In genomic region chr1:25146382-25146855, GRCh38 we compare ENCODE assay signal across 27 cellular contexts.
DNase-seq lines count a peak whose midpoint lies in the region; ATAC-seq, FAIRE-seq and TF ChIP-seq lines count a peak whose summit lies in the region.
"Had no signal": no experiment of that assay in that cellular context is flagged by ENCODE, and none has a peak within 500 bp of the region (broad histone marks: within the 10 kb centered on the region; RNA-seq: fewer than 3 reads in every experiment).

No MANE protein-coding gene starts in this region.

- no peaks in the 10 kb centered on the region for H3K36me3 Mint-ChIP-seq in GM23338 (ENCODE audit: low read depth)
- H3K36me3 Mint-ChIP-seq: activated naive CD8-positive, alpha-beta T cell treated with anti-CD3 and anti-CD28 coated beads, Interleukin-2, amount 10 ng/mL, durations not matched to agents 7 days and 5 days; naive thymus-derived CD8-positive, alpha-beta T cell; T-cell had no signal

- H3K4me3 ChIP-seq in GM23338 (no peak overlapping the region), GM12878 (no peak overlapping the region), osteoblast (ENCODE audit: insufficient read depth, low read length) (no peak overlapping the region)
- H3K4me3 ChIP-seq: SJCRH30, smooth muscle cell had no signal

- H3K36me3 ChIP-seq in GM23338 (ENCODE audit: insufficient read depth) = no peaks in the 10 kb centered on the region
- H3K36me3 ChIP-seq in GM12878 (ENCODE audit: control insufficient read depth in 2 of 2, insufficient read depth in 2 of 2, low read length in 1 of 2) = no peaks in the 10 kb centered on the region
- no peaks in the 10 kb centered on the region for H3K36me3 ChIP-seq in osteoblast (ENCODE audit: insufficient read depth, low read length)
- H3K36me3 ChIP-seq: SJCRH30 had no signal

- H4K20me1 ChIP-seq in GM23338 (replicated peaks; ENCODE audit: insufficient read depth) (no peaks in the 10 kb centered on the region), GM12878 (ENCODE audit: control insufficient read depth, insufficient read depth) (no peaks in the 10 kb centered on the region), osteoblast (ENCODE audit: insufficient read depth, low read length) (no peaks in the 10 kb centered on the region)

- TF ChIP-seq RAD21 in GM12878 (IDR thresholded peaks at IDR 0.05; ENCODE audit: insufficient read depth, low read depth, low read length) = no peak

- peaks cover 2% of the 10 kb centered on the region for H3K27me3 Mint-ChIP-seq in GM23338 (ENCODE audit: insufficient read depth, low read depth, poor library complexity)

- H3F3A ChIP-seq in GM23338 (replicated peaks; ENCODE audit: low read depth) = 0 out of 2 replicates have a peak, but pooled peaks cover 2% of the 10 kb centered on the region

- BruUV-seq in GM12878 (replicated peaks; lab: Mats Ljungman, UMichigan) = no TSS peak

- no peak for TF ChIP-seq CTCF in GM23338 (conservative IDR thresholded peaks at IDR 0.05; ENCODE audit: low read depth in 2 of 2)
- TF ChIP-seq CTCF in GM12878 (IDR thresholded peaks at IDR 0.05 in 2 of 3, conservative IDR thresholded peaks at IDR 0.05 in 1 of 3; ENCODE audit: control insufficient read depth in 2 of 3, extremely low read depth in 1 of 3, insufficient read depth in 1 of 3, low read depth in 3 of 3, low read length in 3 of 3) = no peak
- no peak for TF ChIP-seq CTCF in osteoblast (IDR thresholded peaks at IDR 0.05; ENCODE audit: extremely low read depth, low read depth, low read length)

- no peak for FAIRE-seq in GM12878 (lab: Jason Lieb, UNC)
- FAIRE-seq: astrocyte, TTC549 had no signal

- 55% methylated on average over 11 of the region's 15 CpGs for WGBS in GM12878 (ENCODE audit: insufficient coverage, insufficient replicate concordance, low lambda C conversion rate, missing lambda C conversion rate)

- TF ChIP-seq EP300 in GM12878 (IDR thresholded peaks at IDR 0.05; ENCODE audit: borderline replicate concordance in 1 of 2, control insufficient read depth in 1 of 2, low read depth in 2 of 2, low read length in 2 of 2) = no peak

- intact Hi-C loops in GM12878 (cut with micrococcal nuclease; ENCODE audit: unreplicated experiment) = loop anchor here (5.0 kb wide), 1 partner anchor 114 kb away; no protein-coding TSS in a partner anchor

- H3K9me3 ChIP-seq in GM12878 (replicated peaks; ENCODE audit: control insufficient read depth, insufficient read depth, low read length) (peaks cover 1% of the 10 kb centered on the region; the same call in 2 of the 3 replicates), osteoblast (ENCODE audit: low read depth, low read length) (no peaks in the 10 kb centered on the region)
- H3K9me3 ChIP-seq: SJCRH30 had no signal

- H3K79me2 ChIP-seq in GM23338 (replicated peaks; ENCODE audit: insufficient read depth) (no peaks in the 10 kb centered on the region), GM12878 (ENCODE audit: control insufficient read depth, insufficient read depth, low read length) (no peaks in the 10 kb centered on the region), osteoblast (ENCODE audit: insufficient read depth, low read length) (no peaks in the 10 kb centered on the region)

- RAD21 ChIA-PET in GM12878 (lab: Charles Lee; ENCODE audit: unreplicated experiment) = interaction anchor here (0.9 to 1.2 kb wide), 2 partner anchors 18 to 220 kb away, joined by 3 to 5 read pairs; no protein-coding TSS in a partner anchor

- CTCF ChIA-PET in GM12878 (lab: Yijun Ruan, JAX) = interaction anchor here (2.3 to 5.5 kb wide), 2 partner anchors 7 to 298 kb away, joined by 10 to 37 read pairs; no protein-coding TSS in a partner anchor

- H3K4me3 Mint-ChIP-seq in GM23338 = no peak overlapping the region
- H3K4me3 Mint-ChIP-seq: activated naive CD8-positive, alpha-beta T cell treated with anti-CD3 and anti-CD28 coated beads, Interleukin-2, amount 10 ng/mL, durations not matched to agents 7 days and 5 days; activated T-cell treated with anti-CD3 and anti-CD28 coated beads, Interleukin-2, amount 50 U/mL, for 24 hours; HFFc6; naive thymus-derived CD8-positive, alpha-beta T cell; T-cell had no signal

- H2AFZ ChIP-seq in GM23338 = 0 out of 2 replicates have a peak overlapping the region, but pooled peaks have one; percentile 38
- H2AFZ ChIP-seq in GM12878 (ENCODE audit: control insufficient read depth, low read depth, low read length) = no peak overlapping the region
- peak overlapping the region; percentile 65 for H2AFZ ChIP-seq in osteoblast (ENCODE audit: low read length)

- POLR2A ChIA-PET in GM12878 (lab: Charles Lee) = no interaction called here

- no peak overlapping the region for H3K9ac ChIP-seq in GM12878 (ENCODE audit: control insufficient read depth, insufficient read depth, low read length)

- no peaks in the 10 kb centered on the region for H3K4me1 ChIP-seq in GM23338 (ENCODE audit: insufficient read depth)
- peaks cover 16% of the 10 kb centered on the region for H3K4me1 ChIP-seq in GM12878 (ENCODE audit: control insufficient read depth, insufficient read depth, low read length)
- no peaks in the 10 kb centered on the region for H3K4me1 ChIP-seq in osteoblast (ENCODE audit: insufficient read depth, low read length)
- H3K4me1 ChIP-seq: SJCRH30 had no signal

- peak; percentile 36 for DNase-seq in Ammon's horn (ENCODE audit: low spot score)
- DNase-seq in GM23338 (ENCODE audit: low spot score) = no peak
- DNase-seq in GM12878 (ENCODE audit: low read depth, low spot score) = no peak
- no peak for DNase-seq in osteoblast (ENCODE audit: insufficient read length, low spot score, missing footprints)
- no peak for DNase-seq in NCI-H1930 (lab: John Stamatoyannopoulos, UW)
- no peak for DNase-seq in T1000 (lab: John Stamatoyannopoulos, UW)
- no peak for DNase-seq in stimulated activated CD4-positive, alpha-beta T cell treated with anti-CD3 and anti-CD28 coated beads, Interleukin-1b, Interleukin-23, amount 100 ng/mL, for 48 hours
- DNase-seq: ACHN; activated gamma-delta T cell; activated naive CD8-positive, alpha-beta T cell treated with anti-CD3 and anti-CD28 coated beads, Interleukin-2, amount 10 ng/mL, durations not matched to agents 7 days and 5 days; activated T-cell treated with anti-CD3 and anti-CD28 coated beads, Interleukin-2, amount 50 U/mL, for 24 hours; cortex of kidney; HFFc6; midbrain; naive thymus-derived CD8-positive, alpha-beta T cell; NCI-H1105 treated with DMSO at 0.1 percent for 48 hours; NCI-H2029 treated with DMSO at 0.1 percent for 48 hours; retina; SJCRH30; stimulated activated CD4-positive, alpha-beta T cell treated with anti-CD3 and anti-CD28 coated beads, Interleukin-2, amount 100 ng/mL, for 24 hours; T-cell; trophoblast cell had no signal

- H3K4me1 Mint-ChIP-seq in GM23338 = peaks cover 3% of the 10 kb centered on the region; the same call in 1 of the 3 replicates

- ATAC-seq in GM23338 (no peak), GM12878 (peak; percentile 16; the same call in 2 of the 3 replicates), GM21723 (IDR thresholded peaks at IDR 0.05; ENCODE audit: unreplicated experiment) (no peak)
- ATAC-seq: naive thymus-derived CD8-positive, alpha-beta T cell; T-cell had no signal

- TF ChIP-seq POLR2A in GM12878 (IDR thresholded peaks at IDR 0.05; ENCODE audit: low read depth, low read length) = no peak

- in situ Hi-C loops in GM12878 (cut with MboI) = no loop called here

- H3K27ac ChIP-seq in GM23338 (ENCODE audit: low read depth) = no peak overlapping the region
- no peak overlapping the region for H3K27ac ChIP-seq in GM12878 (ENCODE audit: control insufficient read depth, insufficient read depth)
- H3K27ac ChIP-seq in osteoblast (ENCODE audit: low read depth, low read length) = no peak overlapping the region
- H3K27ac ChIP-seq: C4-2B, SJCRH30 had no signal

- no peaks in the 10 kb centered on the region; the same call in 2 of the 3 replicates for H3K9me3 Mint-ChIP-seq in GM23338
- H3K9me3 Mint-ChIP-seq: activated naive CD8-positive, alpha-beta T cell treated with anti-CD3 and anti-CD28 coated beads, Interleukin-2, amount 10 ng/mL, durations not matched to agents 7 days and 5 days; activated T-cell treated with anti-CD3 and anti-CD28 coated beads, Interleukin-2, amount 50 U/mL, for 24 hours; HFFc6; naive thymus-derived CD8-positive, alpha-beta T cell; T-cell had no signal

- H3K9me2 ChIP-seq in GM23338 (ENCODE audit: insufficient read depth) = no peaks in the 10 kb centered on the region

- H3K27ac Mint-ChIP-seq in GM23338 = no peak overlapping the region
- H3K27ac Mint-ChIP-seq: activated naive CD8-positive, alpha-beta T cell treated with anti-CD3 and anti-CD28 coated beads, Interleukin-2, amount 10 ng/mL, durations not matched to agents 7 days and 5 days; activated T-cell treated with anti-CD3 and anti-CD28 coated beads, Interleukin-2, amount 50 U/mL, for 24 hours; HFFc6; naive thymus-derived CD8-positive, alpha-beta T cell; T-cell had no signal

- no peak overlapping the region for H3K4me2 ChIP-seq in GM23338
- peak overlapping the region; percentile 56; the same call in 1 of the 2 replicates for H3K4me2 ChIP-seq in GM12878 (ENCODE audit: control insufficient read depth, insufficient read depth)
- peak overlapping the region; percentile 28 for H3K4me2 ChIP-seq in osteoblast (ENCODE audit: insufficient read depth, low read length)
- H3K4me2 ChIP-seq: smooth muscle cell had no signal

- no peaks in the 10 kb centered on the region for H3K27me3 ChIP-seq in GM23338 (ENCODE audit: insufficient read depth)
- H3K27me3 ChIP-seq in GM12878 (replicated peaks in 1 of 2; ENCODE audit: control insufficient read depth in 2 of 2, insufficient read depth in 2 of 2, low read length in 1 of 2) = peaks cover 0 to 9% of the 10 kb centered on the region in 2 experiments; a peak in 2 of 4 replicates
- H3K27me3 ChIP-seq in osteoblast (ENCODE audit: insufficient read depth, low read length) = peaks cover 60% of the 10 kb centered on the region

- SMC1A ChIA-PET in GM12878 (lab: Charles Lee; ENCODE audit: uncharacterized antibody, unreplicated experiment) = no interaction called here

TF ChIP-seq in GM12878, 131 proteins besides CTCF, POLR2A, EP300 and RAD21:
- TF ChIP-seq GABPA (IDR thresholded peaks at IDR 0.05; ENCODE audit: low read depth) (no peak), RUNX3 (IDR thresholded peaks at IDR 0.05; ENCODE audit: low read length) (no peak), MEF2B (IDR thresholded peaks at IDR 0.05; ENCODE audit: partially characterized antibody, poor library complexity, severe bottlenecking) (no peak), EED (IDR thresholded peaks at IDR 0.05; ENCODE audit: low read depth) (no peak), KAT2A (conservative IDR thresholded peaks at IDR 0.05; ENCODE audit: control insufficient read depth, low read depth, low read length) (no peak), POLR2AphosphoS5 (IDR thresholded peaks at IDR 0.05; ENCODE audit: low read length) (no peak), BRCA1 (IDR thresholded peaks at IDR 0.05; ENCODE audit: low read depth, low read length) (no peak)
TF ChIP-seq in GM12878: peak in this region for 0.
